13 cellular contexts compared by ENCODE assay signal in the genomic region with DNA sequence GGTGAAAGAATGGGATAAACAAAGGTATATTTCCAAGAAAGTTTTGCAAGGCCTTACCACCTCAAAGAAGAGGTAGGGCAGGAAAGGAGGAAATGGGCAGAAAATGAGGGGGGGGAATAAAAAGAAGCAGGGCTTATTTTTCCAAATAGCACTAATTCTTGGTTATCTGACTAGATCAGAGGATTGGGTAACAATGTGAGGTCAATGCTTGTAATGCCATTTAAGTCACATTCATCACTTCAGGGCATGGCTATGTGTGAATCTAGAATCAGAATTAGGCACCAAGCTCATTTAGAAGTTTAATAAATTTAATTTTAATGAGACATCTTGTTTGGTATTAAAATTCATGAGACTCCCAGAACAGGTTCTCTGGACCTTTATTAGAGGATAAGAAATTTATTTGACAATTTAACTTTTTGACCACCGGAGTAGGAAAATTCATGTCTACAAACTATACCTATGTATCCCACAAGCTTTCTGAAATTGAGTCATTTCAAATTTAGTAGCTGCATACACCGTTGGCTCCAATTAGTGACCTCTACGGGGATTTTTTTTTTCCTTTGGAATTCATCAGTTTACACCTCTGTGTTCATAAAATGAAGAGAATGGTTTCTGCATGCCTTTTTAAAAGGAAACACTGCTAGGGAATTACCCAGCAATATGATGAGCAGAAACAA. TPM values are rescaled to one million over a fixed set of nuclear protein-coding genes. Genes with fewer than 3 reads are reported as not detected.
A peak's percentile ranks its signal among the peaks of the same experiment; 100 is the strongest.
DNase-seq lines count a peak whose midpoint lies in the region; ATAC-seq, FAIRE-seq and TF ChIP-seq lines count a peak whose summit lies in the region.
"Had no signal": no experiment of that assay in that cellular context is flagged by ENCODE, and none has a peak within 500 bp of the region (broad histone marks: within the 10 kb centered on the region; RNA-seq: fewer than 3 reads in every experiment).

No MANE protein-coding gene starts in this region.

- DNase-seq in D721Med (ENCODE audit: insufficient read length, low spot score): no peak
- no peak for DNase-seq in endothelial cell (ENCODE audit: low spot score)
- DNase-seq in pancreas: no peak
- DNase-seq in COR-L47 (lab: John Stamatoyannopoulos, UW): no peak
- no peak for DNase-seq in activated naive CD4-positive, alpha-beta T cell treated with anti-CD3 and anti-CD28 coated beads, Interleukin-2, amount 50 U/mL, for 16 hours
- DNase-seq: activated CD4-positive, CD25-positive, alpha-beta regulatory T cell; dermis blood vessel endothelial cell; GOT3; NCI-H2171; uterus had no signal

- H2AFZ ChIP-seq in KMS-11 (ENCODE audit: low read depth): no peak overlapping the region

- H3K4me1 ChIP-seq in KMS-11 (ENCODE audit: low read depth, poor library complexity, severe bottlenecking): no peaks in the 10 kb centered on the region
- peaks cover 0 to 22% (median 9%) of the 10 kb centered on the region in 3 donors for H3K4me1 ChIP-seq in pancreas
- H3K4me1 ChIP-seq: uterus had no signal

- no peaks in the 10 kb centered on the region for H4K20me1 ChIP-seq in KMS-11 (ENCODE audit: insufficient read depth)

- H3K9me3 Mint-ChIP-seq in endothelial cell (ENCODE audit: unreplicated experiment): no peaks in the 10 kb centered on the region

- H3K79me2 ChIP-seq in KMS-11 (ENCODE audit: insufficient read depth, low read depth): peaks cover 14% of the 10 kb centered on the region; the same call in 1 of the 2 replicates

- FAIRE-seq in D721Med (lab: Jason Lieb, UNC) (peak; percentile 64), pancreas (lab: Jason Lieb, UNC) (peak; percentile 45)
- FAIRE-seq: G401.6 had no signal

- no peaks in the 10 kb centered on the region for H3K36me3 Mint-ChIP-seq in endothelial cell (ENCODE audit: low read depth, unreplicated experiment)

- peak overlapping the region; percentile 28 for H3K27ac Mint-ChIP-seq in endothelial cell (ENCODE audit: unreplicated experiment)

- ATAC-seq in pancreas: no peak
- ATAC-seq in HG02763 (IDR thresholded peaks at IDR 0.05; ENCODE audit: unreplicated experiment): no peak

- H3K4me2 ChIP-seq in KMS-11: peak overlapping the region; percentile 68

- H3K4me3 Mint-ChIP-seq in endothelial cell (ENCODE audit: unreplicated experiment): peak overlapping the region; percentile 67

- no peak overlapping the region for H3K27ac ChIP-seq in KMS-11
- H3K27ac ChIP-seq in pancreas: peak overlapping the region in 3 of 4 donors; percentile 22 to 93 (median 92)

- TF ChIP-seq CTCF in D721Med (IDR thresholded peaks at IDR 0.05; ENCODE audit: insufficient read depth, missing control alignments): no peak
- TF ChIP-seq CTCF in KMS-11 (conservative IDR thresholded peaks at IDR 0.05; ENCODE audit: low read depth, low read length): no peak
- TF ChIP-seq CTCF in endothelial cell (IDR thresholded peaks at IDR 0.05; ENCODE audit: unreplicated experiment): no peak
- TF ChIP-seq CTCF in pancreas (IDR thresholded peaks at IDR 0.05): no peak

- 56 to 58% methylated on average over 3 of the region's 3 CpGs for WGBS in pancreas, 2 donors

- H3K4me3 ChIP-seq in KMS-11 (IDR thresholded peaks at IDR 0.05; ENCODE audit: insufficient read depth, low read depth, low read length): no peak overlapping the region
- H3K4me3 ChIP-seq in pancreas: no peak overlapping the region

- no peak overlapping the region for H3K9ac ChIP-seq in KMS-11

- H3K27me3 ChIP-seq in KMS-11 (ENCODE audit: insufficient read depth, low read depth) (no peaks in the 10 kb centered on the region), pancreas (no peaks in the 10 kb centered on the region)
- H3K27me3 ChIP-seq: uterus had no signal

- H3K27me3 Mint-ChIP-seq in endothelial cell (ENCODE audit: unreplicated experiment): no peaks in the 10 kb centered on the region

- no peaks in the 10 kb centered on the region for H3K9me3 ChIP-seq in pancreas
- H3K9me3 ChIP-seq: uterus had no signal

- intact Hi-C loops in pancreas (cut with DNase I): no loop called here

- H3K36me3 ChIP-seq in KMS-11 (ENCODE audit: insufficient read depth): no peaks in the 10 kb centered on the region
- no peaks in the 10 kb centered on the region for H3K36me3 ChIP-seq in pancreas
- H3K36me3 ChIP-seq: uterus had no signal

- H3K4me1 Mint-ChIP-seq in endothelial cell (ENCODE audit: unreplicated experiment): peaks cover 16% of the 10 kb centered on the region

RNA-seq across cellular contexts. Expression of a gene that starts 1.3 kb away (rescaled TPM):
- total RNA-seq in endothelial cell (ENCODE audit: unreplicated experiment): 7.2 TPM
- total RNA-seq in pancreas: 1 to 10 TPM; 1.5 to 8.7 (median 3.3) TPM
- polyA plus RNA-seq in pancreas: 1 to 10 TPM; 1.1 to 1.6 TPM

RNA-seq across cellular contexts. Expression of a gene that starts 1.8 kb away (rescaled TPM):
- total RNA-seq in endothelial cell (ENCODE audit: unreplicated experiment): 45.0 TPM
- total RNA-seq in pancreas: 10 to 100 TPM in 2 of 6 donors, 1 to 10 TPM in 4; 4.7 to 20.2 (median 8.7) TPM
- polyA plus RNA-seq in pancreas: 1 to 10 TPM; 3.3 to 8.8 TPM
